In the genomic region with DNA sequence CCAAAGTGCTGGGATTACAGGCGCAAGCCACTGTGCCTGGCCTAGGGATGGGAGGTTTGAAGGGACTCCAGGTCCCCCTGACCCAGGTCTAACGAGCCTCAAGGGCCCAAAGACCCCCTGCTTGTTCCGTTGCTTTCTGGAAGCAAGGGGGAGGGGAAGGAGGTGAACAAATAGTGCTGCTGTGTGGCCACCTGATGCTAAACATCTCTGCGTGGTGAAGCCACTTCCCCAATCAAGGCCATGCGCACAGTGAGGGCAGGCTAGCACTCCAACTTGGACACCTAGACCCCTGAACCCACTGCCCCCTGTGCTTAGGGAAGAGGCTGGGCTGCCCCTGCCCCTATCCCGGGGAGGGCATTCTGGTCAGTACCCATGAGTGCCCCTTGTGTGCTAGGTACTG, we compare ENCODE assay signal across 1 cellular context.
TF ChIP-seq lines count a peak whose summit lies in the region.

No MANE protein-coding gene starts in this region.

TF ChIP-seq in GM23338, 12 proteins besides CTCF, POLR2A, EP300 and RAD21:
- TF ChIP-seq, protein P1, sequence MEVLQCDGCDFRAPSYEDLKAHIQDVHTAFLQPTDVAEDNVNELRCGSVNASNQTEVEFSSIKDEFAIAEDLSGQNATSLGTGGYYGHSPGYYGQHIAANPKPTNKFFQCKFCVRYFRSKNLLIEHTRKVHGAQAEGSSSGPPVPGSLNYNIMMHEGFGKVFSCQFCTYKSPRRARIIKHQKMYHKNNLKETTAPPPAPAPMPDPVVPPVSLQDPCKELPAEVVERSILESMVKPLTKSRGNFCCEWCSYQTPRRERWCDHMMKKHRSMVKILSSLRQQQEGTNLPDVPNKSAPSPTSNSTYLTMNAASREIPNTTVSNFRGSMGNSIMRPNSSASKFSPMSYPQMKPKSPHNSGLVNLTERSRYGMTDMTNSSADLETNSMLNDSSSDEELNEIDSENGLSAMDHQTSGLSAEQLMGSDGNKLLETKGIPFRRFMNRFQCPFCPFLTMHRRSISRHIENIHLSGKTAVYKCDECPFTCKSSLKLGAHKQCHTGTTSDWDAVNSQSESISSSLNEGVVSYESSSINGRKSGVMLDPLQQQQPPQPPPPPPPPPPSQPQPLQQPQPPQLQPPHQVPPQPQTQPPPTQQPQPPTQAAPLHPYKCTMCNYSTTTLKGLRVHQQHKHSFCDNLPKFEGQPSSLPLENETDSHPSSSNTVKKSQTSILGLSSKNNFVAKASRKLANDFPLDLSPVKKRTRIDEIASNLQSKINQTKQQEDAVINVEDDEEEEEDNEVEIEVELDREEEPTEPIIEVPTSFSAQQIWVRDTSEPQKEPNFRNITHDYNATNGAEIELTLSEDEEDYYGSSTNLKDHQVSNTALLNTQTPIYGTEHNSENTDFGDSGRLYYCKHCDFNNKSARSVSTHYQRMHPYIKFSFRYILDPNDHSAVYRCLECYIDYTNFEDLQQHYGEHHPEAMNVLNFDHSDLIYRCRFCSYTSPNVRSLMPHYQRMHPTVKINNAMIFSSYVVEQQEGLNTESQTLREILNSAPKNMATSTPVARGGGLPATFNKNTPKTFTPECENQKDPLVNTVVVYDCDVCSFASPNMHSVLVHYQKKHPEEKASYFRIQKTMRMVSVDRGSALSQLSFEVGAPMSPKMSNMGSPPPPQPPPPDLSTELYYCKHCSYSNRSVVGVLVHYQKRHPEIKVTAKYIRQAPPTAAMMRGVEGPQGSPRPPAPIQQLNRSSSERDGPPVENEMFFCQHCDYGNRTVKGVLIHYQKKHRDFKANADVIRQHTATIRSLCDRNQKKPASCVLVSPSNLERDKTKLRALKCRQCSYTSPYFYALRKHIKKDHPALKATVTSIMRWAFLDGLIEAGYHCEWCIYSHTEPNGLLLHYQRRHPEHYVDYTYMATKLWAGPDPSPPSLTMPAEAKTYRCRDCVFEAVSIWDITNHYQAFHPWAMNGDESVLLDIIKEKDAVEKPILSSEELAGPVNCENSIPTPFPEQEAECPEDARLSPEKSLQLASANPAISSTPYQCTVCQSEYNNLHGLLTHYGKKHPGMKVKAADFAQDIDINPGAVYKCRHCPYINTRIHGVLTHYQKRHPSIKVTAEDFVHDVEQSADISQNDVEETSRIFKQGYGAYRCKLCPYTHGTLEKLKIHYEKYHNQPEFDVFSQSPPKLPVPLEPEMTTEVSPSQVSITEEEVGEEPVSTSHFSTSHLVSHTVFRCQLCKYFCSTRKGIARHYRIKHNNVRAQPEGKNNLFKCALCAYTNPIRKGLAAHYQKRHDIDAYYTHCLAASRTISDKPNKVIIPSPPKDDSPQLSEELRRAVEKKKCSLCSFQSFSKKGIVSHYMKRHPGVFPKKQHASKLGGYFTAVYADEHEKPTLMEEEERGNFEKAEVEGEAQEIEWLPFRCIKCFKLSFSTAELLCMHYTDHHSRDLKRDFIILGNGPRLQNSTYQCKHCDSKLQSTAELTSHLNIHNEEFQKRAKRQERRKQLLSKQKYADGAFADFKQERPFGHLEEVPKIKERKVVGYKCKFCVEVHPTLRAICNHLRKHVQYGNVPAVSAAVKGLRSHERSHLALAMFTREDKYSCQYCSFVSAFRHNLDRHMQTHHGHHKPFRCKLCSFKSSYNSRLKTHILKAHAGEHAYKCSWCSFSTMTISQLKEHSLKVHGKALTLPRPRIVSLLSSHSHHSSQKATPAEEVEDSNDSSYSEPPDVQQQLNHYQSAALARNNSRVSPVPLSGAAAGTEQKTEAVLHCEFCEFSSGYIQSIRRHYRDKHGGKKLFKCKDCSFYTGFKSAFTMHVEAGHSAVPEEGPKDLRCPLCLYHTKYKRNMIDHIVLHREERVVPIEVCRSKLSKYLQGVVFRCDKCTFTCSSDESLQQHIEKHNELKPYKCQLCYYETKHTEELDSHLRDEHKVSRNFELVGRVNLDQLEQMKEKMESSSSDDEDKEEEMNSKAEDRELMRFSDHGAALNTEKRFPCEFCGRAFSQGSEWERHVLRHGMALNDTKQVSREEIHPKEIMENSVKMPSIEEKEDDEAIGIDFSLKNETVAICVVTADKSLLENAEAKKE (CRISPR knock-in tag; IDR thresholded peaks at IDR 0.05) = no peak
- TF ChIP-seq NANOG (IDR thresholded peaks at IDR 0.05; ENCODE audit: borderline replicate concordance) = no peak
- TF ChIP-seq STAT1 (IDR thresholded peaks at IDR 0.05; ENCODE audit: unreplicated experiment) = no peak
- TF ChIP-seq, protein P2, sequence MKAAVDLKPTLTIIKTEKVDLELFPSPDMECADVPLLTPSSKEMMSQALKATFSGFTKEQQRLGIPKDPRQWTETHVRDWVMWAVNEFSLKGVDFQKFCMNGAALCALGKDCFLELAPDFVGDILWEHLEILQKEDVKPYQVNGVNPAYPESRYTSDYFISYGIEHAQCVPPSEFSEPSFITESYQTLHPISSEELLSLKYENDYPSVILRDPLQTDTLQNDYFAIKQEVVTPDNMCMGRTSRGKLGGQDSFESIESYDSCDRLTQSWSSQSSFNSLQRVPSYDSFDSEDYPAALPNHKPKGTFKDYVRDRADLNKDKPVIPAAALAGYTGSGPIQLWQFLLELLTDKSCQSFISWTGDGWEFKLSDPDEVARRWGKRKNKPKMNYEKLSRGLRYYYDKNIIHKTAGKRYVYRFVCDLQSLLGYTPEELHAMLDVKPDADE (IDR thresholded peaks at IDR 0.05) = no peak
- TF ChIP-seq JUNB (IDR thresholded peaks at IDR 0.05; ENCODE audit: unreplicated experiment) = no peak
- TF ChIP-seq ZNF114 (CRISPR knock-in tag; IDR thresholded peaks at IDR 0.05) = no peak
- no peak for TF ChIP-seq EZH2 (IDR thresholded peaks at IDR 0.05; ENCODE audit: low read depth, unreplicated experiment)
- TF ChIP-seq ZNF331 (CRISPR knock-in tag; IDR thresholded peaks at IDR 0.05; ENCODE audit: low read depth) = no peak
- no peak for TF ChIP-seq EZH2phosphoT487 (IDR thresholded peaks at IDR 0.05; ENCODE audit: unreplicated experiment)
- no peak for TF ChIP-seq POLR2AphosphoS5 (IDR thresholded peaks at IDR 0.05; ENCODE audit: low read depth)
- TF ChIP-seq CREB1 (CRISPR knock-in tag; IDR thresholded peaks at IDR 0.05; ENCODE audit: low read depth) = no peak
- TF ChIP-seq, protein P3, sequence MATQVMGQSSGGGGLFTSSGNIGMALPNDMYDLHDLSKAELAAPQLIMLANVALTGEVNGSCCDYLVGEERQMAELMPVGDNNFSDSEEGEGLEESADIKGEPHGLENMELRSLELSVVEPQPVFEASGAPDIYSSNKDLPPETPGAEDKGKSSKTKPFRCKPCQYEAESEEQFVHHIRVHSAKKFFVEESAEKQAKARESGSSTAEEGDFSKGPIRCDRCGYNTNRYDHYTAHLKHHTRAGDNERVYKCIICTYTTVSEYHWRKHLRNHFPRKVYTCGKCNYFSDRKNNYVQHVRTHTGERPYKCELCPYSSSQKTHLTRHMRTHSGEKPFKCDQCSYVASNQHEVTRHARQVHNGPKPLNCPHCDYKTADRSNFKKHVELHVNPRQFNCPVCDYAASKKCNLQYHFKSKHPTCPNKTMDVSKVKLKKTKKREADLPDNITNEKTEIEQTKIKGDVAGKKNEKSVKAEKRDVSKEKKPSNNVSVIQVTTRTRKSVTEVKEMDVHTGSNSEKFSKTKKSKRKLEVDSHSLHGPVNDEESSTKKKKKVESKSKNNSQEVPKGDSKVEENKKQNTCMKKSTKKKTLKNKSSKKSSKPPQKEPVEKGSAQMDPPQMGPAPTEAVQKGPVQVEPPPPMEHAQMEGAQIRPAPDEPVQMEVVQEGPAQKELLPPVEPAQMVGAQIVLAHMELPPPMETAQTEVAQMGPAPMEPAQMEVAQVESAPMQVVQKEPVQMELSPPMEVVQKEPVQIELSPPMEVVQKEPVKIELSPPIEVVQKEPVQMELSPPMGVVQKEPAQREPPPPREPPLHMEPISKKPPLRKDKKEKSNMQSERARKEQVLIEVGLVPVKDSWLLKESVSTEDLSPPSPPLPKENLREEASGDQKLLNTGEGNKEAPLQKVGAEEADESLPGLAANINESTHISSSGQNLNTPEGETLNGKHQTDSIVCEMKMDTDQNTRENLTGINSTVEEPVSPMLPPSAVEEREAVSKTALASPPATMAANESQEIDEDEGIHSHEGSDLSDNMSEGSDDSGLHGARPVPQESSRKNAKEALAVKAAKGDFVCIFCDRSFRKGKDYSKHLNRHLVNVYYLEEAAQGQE (IDR thresholded peaks at IDR 0.05; ENCODE audit: unreplicated experiment) = no peak
